Comparison of ENCODE assay signal across 1 cellular context in the genomic region with DNA sequence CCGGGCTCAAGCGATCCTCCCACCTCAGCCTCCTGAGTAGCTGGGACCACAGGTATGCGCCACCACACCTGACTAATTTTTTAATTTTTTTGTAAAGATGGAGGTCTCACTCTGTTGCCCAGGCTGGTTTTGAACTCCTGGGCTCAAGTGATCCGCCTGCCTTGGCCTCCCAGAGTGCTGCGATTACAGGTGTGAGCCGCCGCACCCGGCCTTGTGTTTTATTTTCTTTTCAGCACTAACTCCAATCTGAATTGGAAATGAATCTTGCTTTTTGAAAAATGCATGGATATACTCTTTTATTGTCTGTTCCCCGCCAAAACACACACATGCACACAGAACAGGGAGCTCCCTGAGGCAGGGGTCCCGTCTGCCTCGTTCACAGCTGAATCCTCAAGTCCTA.
TF ChIP-seq lines count a peak whose summit lies in the region.

No MANE protein-coding gene starts in this region.

TF ChIP-seq in GM23338, 12 proteins besides CTCF, POLR2A, EP300 and RAD21 (continued from another document):
- TF ChIP-seq ZNF462 (CRISPR knock-in tag; IDR thresholded peaks at IDR 0.05) (no peak), REST (IDR thresholded peaks at IDR 0.05; ENCODE audit: unreplicated experiment) (no peak), STAT1 (IDR thresholded peaks at IDR 0.05; ENCODE audit: unreplicated experiment) (no peak)
TF ChIP-seq in GM23338: peak in this region for 0.
